Comparison of ENCODE assay signal across 33 cellular contexts in the genomic region with DNA sequence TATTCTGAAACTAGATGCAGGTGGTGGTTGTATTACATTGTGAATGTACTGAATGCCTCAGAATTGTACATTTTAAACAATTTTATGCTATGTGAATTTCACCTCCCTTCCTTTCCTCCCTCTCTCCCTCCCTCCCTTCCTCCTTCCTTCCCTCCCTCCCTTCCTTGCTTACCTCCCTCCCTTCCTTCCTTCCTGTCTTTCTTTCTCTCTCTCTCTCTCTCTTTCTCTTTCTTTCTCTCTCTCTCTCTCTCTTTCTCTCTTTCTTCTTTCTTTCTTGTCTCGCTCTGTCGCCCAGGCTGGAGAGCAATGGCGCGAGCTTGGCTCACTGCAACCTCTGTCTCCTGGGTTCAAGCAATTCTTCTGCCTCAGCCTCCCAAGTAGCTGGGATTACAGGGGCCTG. TPM values are rescaled to one million over a fixed set of nuclear protein-coding genes. Genes with fewer than 3 reads are reported as not detected.
DNase-seq lines count a peak whose midpoint lies in the region; ATAC-seq, FAIRE-seq and TF ChIP-seq lines count a peak whose summit lies in the region.
"Had no signal": no experiment of that assay in that cellular context is flagged by ENCODE, and none has a peak within 500 bp of the region (broad histone marks: within the 10 kb centered on the region; RNA-seq: fewer than 3 reads in every experiment).

No MANE protein-coding gene starts in this region.

- TF ChIP-seq POLR2A in K562 (conservative IDR thresholded peaks at IDR 0.05), result no peak

- H3K27ac ChIP-seq in K562 (ENCODE audit: extremely low read depth, low read depth, low read length), result no peak overlapping the region
- H3K27ac ChIP-seq: adrenal gland, body of pancreas, esophagus muscularis mucosa, psoas muscle, SJCRH30, tibial artery had no signal

- no peaks in the 10 kb centered on the region for H3K36me3 Mint-ChIP-seq in activated CD4-positive, alpha-beta T cell treated with anti-CD3 and anti-CD28 coated beads, Interleukin-2, amount 10 ng/mL, durations not matched to agents 24 days and 14 days (ENCODE audit: low read depth)
- H3K36me3 Mint-ChIP-seq in natural killer cell, result no peaks in the 10 kb centered on the region
- H3K36me3 Mint-ChIP-seq in natural killer cell treated with Interleukin-12 subunit alpha and Interleukin-12 subunit beta and Interleukin-15 and Interleukin-18, amount 100 ng/mL, for 72 hours, result no peaks in the 10 kb centered on the region
- H3K36me3 Mint-ChIP-seq in stimulated activated memory B cell treated with anti-CD40 and anti-IgM and Interleukin-4, amounts not matched to agents 10 μg/mL and 1 μg/mL and 100 μg/mL, for 72 hours, result no peaks in the 10 kb centered on the region

- CTCF ChIA-PET in K562 (lab: Yijun Ruan, JAX; ENCODE audit: low intra/inter-chr PET ratio), result no interaction called here

- no peak overlapping the region for H3K4me3 ChIP-seq in K562
- H3K4me3 ChIP-seq: adrenal gland, body of pancreas, esophagus muscularis mucosa, psoas muscle, SJCRH30, tibial artery had no signal

- H3K9me3 Mint-ChIP-seq in activated CD4-positive, alpha-beta T cell treated with anti-CD3 and anti-CD28 coated beads, Interleukin-2, amount 10 ng/mL, durations not matched to agents 24 days and 14 days, result no peaks in the 10 kb centered on the region
- no peaks in the 10 kb centered on the region for H3K9me3 Mint-ChIP-seq in natural killer cell
- H3K9me3 Mint-ChIP-seq in natural killer cell treated with Interleukin-12 subunit alpha and Interleukin-12 subunit beta and Interleukin-15 and Interleukin-18, amount 100 ng/mL, for 72 hours, result no peaks in the 10 kb centered on the region
- H3K9me3 Mint-ChIP-seq in stimulated activated memory B cell treated with anti-CD40 and anti-IgM and Interleukin-4, amounts not matched to agents 10 μg/mL and 1 μg/mL and 100 μg/mL, for 72 hours, result no peaks in the 10 kb centered on the region

- no peak for TF ChIP-seq EP300 in K562 (IDR thresholded peaks at IDR 0.05; ENCODE audit: low read length)

- no peak overlapping the region for H3K9ac ChIP-seq in K562 (ENCODE audit: insufficient read depth in 1 of 2, low read depth in 2 of 2, low read length in 2 of 2)

- no peak for TF ChIP-seq RAD21 in K562 (CRISPR knock-in tag; conservative IDR thresholded peaks at IDR 0.05 in 1 of 2, IDR thresholded peaks at IDR 0.05 in 1 of 2)

- in situ Hi-C loops in K562 (cut with MboI), result no loop called here

- no peak for FAIRE-seq in K562 (lab: Jason Lieb, UNC)
- FAIRE-seq: A204.1, endometrium, GM18507, islet of Langerhans had no signal

- H3K9me3 ChIP-seq in K562 (replicated peaks; ENCODE audit: control insufficient read depth, insufficient read depth, low read depth, low read length), result no peaks in the 10 kb centered on the region
- H3K9me3 ChIP-seq: adrenal gland, body of pancreas, esophagus muscularis mucosa, psoas muscle, SJCRH30, tibial artery had no signal

- H3K4me2 ChIP-seq in K562 (ENCODE audit: insufficient read depth, low read length), result no peak overlapping the region

- H4K20me1 ChIP-seq in K562 (replicated peaks; ENCODE audit: control insufficient read depth, insufficient read depth, low read length), result no peaks in the 10 kb centered on the region

- peak overlapping the region; percentile 9 for H3K4me3 Mint-ChIP-seq in activated CD4-positive, alpha-beta T cell treated with anti-CD3 and anti-CD28 coated beads, Interleukin-2, amount 10 ng/mL, durations not matched to agents 24 days and 14 days
- H3K4me3 Mint-ChIP-seq in natural killer cell, result no peak overlapping the region
- H3K4me3 Mint-ChIP-seq in natural killer cell treated with Interleukin-12 subunit alpha and Interleukin-12 subunit beta and Interleukin-15 and Interleukin-18, amount 100 ng/mL, for 72 hours, result no peak overlapping the region
- no peak overlapping the region for H3K4me3 Mint-ChIP-seq in stimulated activated memory B cell treated with anti-CD40 and anti-IgM and Interleukin-4, amounts not matched to agents 10 μg/mL and 1 μg/mL and 100 μg/mL, for 72 hours

- ATAC-seq in natural killer cell (no peak), K562 (no peak), omental fat pad (ENCODE audit: low FRiP score) (no peak)
- ATAC-seq in natural killer cell treated with Interleukin-12 subunit alpha and Interleukin-12 subunit beta and Interleukin-15 and Interleukin-18, amount 100 ng/mL, for 72 hours, result no peak
- no peak for ATAC-seq in stimulated activated memory B cell treated with anti-CD40 and anti-IgM and Interleukin-4, amounts not matched to agents 10 μg/mL and 1 μg/mL and 100 μg/mL, for 72 hours
- ATAC-seq: activated CD4-positive, CD25-positive, alpha-beta regulatory T cell treated with anti-CD3 and anti-CD28 coated beads, Interleukin-2, amount 50 U/mL, for 24 hours; body of pancreas; left lobe of liver; psoas muscle; sciatic nerve had no signal

- intact Hi-C loops in activated CD4-positive, alpha-beta T cell treated with anti-CD3 and anti-CD28 coated beads, Interleukin-2, amount 10 ng/mL, durations not matched to agents 24 days and 14 days (cut with micrococcal nuclease), result no loop called here
- intact Hi-C loops in natural killer cell (cut with micrococcal nuclease), result no loop called here
- intact Hi-C loops in K562 (cut with micrococcal nuclease), result no loop called here

- peaks cover 21% of the 10 kb centered on the region for H3K4me1 Mint-ChIP-seq in activated CD4-positive, alpha-beta T cell treated with anti-CD3 and anti-CD28 coated beads, Interleukin-2, amount 10 ng/mL, durations not matched to agents 24 days and 14 days
- peaks cover 15 to 19% of the 10 kb centered on the region in 2 donors for H3K4me1 Mint-ChIP-seq in natural killer cell
- H3K4me1 Mint-ChIP-seq in natural killer cell treated with Interleukin-12 subunit alpha and Interleukin-12 subunit beta and Interleukin-15 and Interleukin-18, amount 100 ng/mL, for 72 hours (ENCODE audit: low read depth in 2 of 2), result peaks cover 12 to 13% of the 10 kb centered on the region in 2 donors
- H3K4me1 Mint-ChIP-seq in stimulated activated memory B cell treated with anti-CD40 and anti-IgM and Interleukin-4, amounts not matched to agents 10 μg/mL and 1 μg/mL and 100 μg/mL, for 72 hours, result peaks cover 14% of the 10 kb centered on the region

- 33% methylated on average over 2 of the region's 4 CpGs for WGBS in K562 (ENCODE audit: insufficient coverage, low coverage, missing lambda C conversion rate)

- H3K79me2 ChIP-seq in K562 (ENCODE audit: control insufficient read depth, insufficient read depth, low read length), result no peaks in the 10 kb centered on the region

- no peaks in the 10 kb centered on the region for H3K27me3 Mint-ChIP-seq in activated CD4-positive, alpha-beta T cell treated with anti-CD3 and anti-CD28 coated beads, Interleukin-2, amount 10 ng/mL, durations not matched to agents 24 days and 14 days
- H3K27me3 Mint-ChIP-seq in natural killer cell (ENCODE audit: low read depth in 2 of 2), result no peaks in the 10 kb centered on the region
- no peaks in the 10 kb centered on the region for H3K27me3 Mint-ChIP-seq in natural killer cell treated with Interleukin-12 subunit alpha and Interleukin-12 subunit beta and Interleukin-15 and Interleukin-18, amount 100 ng/mL, for 72 hours
- no peaks in the 10 kb centered on the region for H3K27me3 Mint-ChIP-seq in stimulated activated memory B cell treated with anti-CD40 and anti-IgM and Interleukin-4, amounts not matched to agents 10 μg/mL and 1 μg/mL and 100 μg/mL, for 72 hours

- no peaks in the 10 kb centered on the region for H3K9me1 ChIP-seq in K562 (ENCODE audit: control insufficient read depth, insufficient read depth, low read length)

- POLR2A ChIA-PET in K562 (lab: Yijun Ruan, JAX), result interaction anchor here (0.9 to 1.2 kb wide), 2 partner anchors 11 to 83 kb away, joined by 3 to 4 read pairs; no protein-coding TSS in a partner anchor

- TF ChIP-seq CTCF in natural killer cell (IDR thresholded peaks at IDR 0.05), result no peak
- TF ChIP-seq CTCF in K562 (IDR thresholded peaks at IDR 0.05 in 2 of 3, conservative IDR thresholded peaks at IDR 0.05 in 1 of 3; ENCODE audit: insufficient read depth in 2 of 3, low read depth in 1 of 3, low read length in 3 of 3), result no peak
- TF ChIP-seq CTCF in omental fat pad (IDR thresholded peaks at IDR 0.05), result no peak

- 0 out of 2 replicates have a peak overlapping the region, but pooled peaks have one; percentile 24 for H2AFZ ChIP-seq in K562 (ENCODE audit: low read depth, low read length)

- no peak for DNase-seq in activated CD4-positive, alpha-beta T cell treated with anti-CD3 and anti-CD28 coated beads, Interleukin-2, amount 10 ng/mL, durations not matched to agents 24 days and 14 days
- DNase-seq in activated CD4-positive, alpha-beta T cell treated with anti-CD3 and anti-CD28 coated beads for 4 hours, result no peak
- DNase-seq in natural killer cell (no peak), K562 (ENCODE audit: extremely low read depth in 1 of 4, low spot score in 3 of 4) (no peak), NCI-H2171 treated with DMSO at 0.1 percent for 48 hours (lab: John Stamatoyannopoulos, UW) (no peak), omental fat pad (ENCODE audit: low spot score) (no peak)
- no peak for DNase-seq in natural killer cell treated with Interleukin-12 subunit alpha and Interleukin-12 subunit beta and Interleukin-15 and Interleukin-18, amount 100 ng/mL, for 72 hours (ENCODE audit: low spot score)
- DNase-seq: activated effector memory CD4-positive, alpha-beta T cell treated with Interleukin-2 at 50 U/mL for 16 hours; adrenal gland; body of pancreas; cerebellar nuclear complex; DMS153; foreskin fibroblast; GOT3; head of caudate nucleus; mesenchymal stem cell; MV-4-11; NCI-H1436 treated with DMSO at 0.1 percent for 48 hours; NCI-H345; nucleus accumbens; psoas muscle; SJCRH30; stimulated activated CD4-positive, alpha-beta T cell treated with anti-CD3 and anti-CD28 coated beads, Interleukin-2, amount 100 ng/mL, for 48 hours; tibial artery had no signal

- no TSS peak for BruUV-seq in K562 (replicated peaks; lab: Mats Ljungman, UMichigan)

- peak overlapping the region; percentile 57 for H3K27ac Mint-ChIP-seq in activated CD4-positive, alpha-beta T cell treated with anti-CD3 and anti-CD28 coated beads, Interleukin-2, amount 10 ng/mL, durations not matched to agents 24 days and 14 days
- H3K27ac Mint-ChIP-seq in natural killer cell, result peak overlapping the region; percentile 4 to 5
- H3K27ac Mint-ChIP-seq in natural killer cell treated with Interleukin-12 subunit alpha and Interleukin-12 subunit beta and Interleukin-15 and Interleukin-18, amount 100 ng/mL, for 72 hours, result peak overlapping the region in 1 of 2 donors; percentile 86
- peak overlapping the region; percentile 82 for H3K27ac Mint-ChIP-seq in stimulated activated memory B cell treated with anti-CD40 and anti-IgM and Interleukin-4, amounts not matched to agents 10 μg/mL and 1 μg/mL and 100 μg/mL, for 72 hours

- no peaks in the 10 kb centered on the region for H3K27me3 ChIP-seq in K562 (ENCODE audit: control insufficient read depth in 2 of 2, insufficient read depth in 2 of 2, low read length in 2 of 2)
- H3K27me3 ChIP-seq: adrenal gland, body of pancreas, esophagus muscularis mucosa, SJCRH30, tibial artery had no signal

- peaks cover 4 to 6% of the 10 kb centered on the region in 2 experiments; a peak in 3 of 5 replicates for H3K4me1 ChIP-seq in K562 (replicated peaks in 1 of 2; ENCODE audit: control insufficient read depth in 2 of 2, insufficient read depth in 2 of 2, low read length in 2 of 2)
- H3K4me1 ChIP-seq: adrenal gland, esophagus muscularis mucosa, psoas muscle, tibial artery had no signal

- H3K36me3 ChIP-seq in K562 (ENCODE audit: control insufficient read depth, insufficient read depth, low read length), result no peaks in the 10 kb centered on the region
- H3K36me3 ChIP-seq: adrenal gland, esophagus muscularis mucosa, SJCRH30, tibial artery had no signal

RNA-seq across cellular contexts. Expression of gene IER2, which starts 37.2 kb away (rescaled TPM):
- total RNA-seq in activated CD4-positive, alpha-beta T cell treated with anti-CD3 and anti-CD28 coated beads, Interleukin-2, amount 10 ng/mL, durations not matched to agents 24 days and 14 days, result 161 TPM in 2 replicates
- total RNA-seq in natural killer cell (1,000 to 10,000 TPM in 1 of 3 donors, 100 to 1,000 TPM in 2; 668 to 1,112 (median 949) TPM), K562 (2014; rRNA removed) (84.5 and 134 TPM in 2 replicates), K562 (2014; rRNA removed; fragmentation: Illumina TruSeq; extraction: Trizol) (23.6 and 24.4 TPM in 2 replicates), K562 (2015; rRNA removed; fragmentation: Illumina TruSeq; extraction: Trizol) (14.8 and 17.4 TPM in 2 replicates), K562 (2021) (205 and 214 TPM in 2 replicates), omental fat pad (100 to 1,000 TPM; 110 to 253 (median 210) TPM)
- 100 to 1,000 TPM; 106 to 117 TPM for total RNA-seq in natural killer cell treated with Interleukin-12 subunit alpha and Interleukin-12 subunit beta and Interleukin-15 and Interleukin-18, amount 100 ng/mL, for 72 hours
- 67.1 and 140 TPM in 2 replicates for total RNA-seq in K562 (2011; cell fraction: chromatin; rRNA removed; ENCODE audit: low replicate concordance)
- total RNA-seq in K562 (2011; cell fraction: nucleolus; rRNA removed), result 139 and 159 TPM in 2 replicates
- 90.2 and 96.9 TPM in 2 replicates for total RNA-seq in K562 (2011; cell fraction: nucleoplasm; rRNA removed)
- polyA plus RNA-seq in K562 (2011; rRNA removed) (23.7 and 32.9 TPM in 2 replicates), K562 (2014; fragmentation: Illumina TruSeq; extraction: Trizol) (35.5 and 67.9 TPM in 2 replicates), K562 (2014; fragmentation: Nextera tagmentation; extraction: Ambion mirVana) (1 to 10 TPM; 4.5 to 5.1 TPM), K562 (2014; rRNA removed) (127 and 140 TPM in 2 replicates)
- 37.6 and 91.2 TPM in 2 replicates for polyA plus RNA-seq in K562 (2011; cell fraction: cytosol; rRNA removed)
- polyA plus RNA-seq in K562 (2011; cell fraction: nucleus; rRNA removed), result 112 and 193 TPM in 2 replicates
- polyA plus RNA-seq in K562 (2012), result 158 and 169 TPM in 2 replicates
- polyA minus RNA-seq in K562 (2011; rRNA and poly(A)+ RNA removed), result 8.8 and 9.1 TPM in 2 replicates
- polyA minus RNA-seq in K562 (2011; cell fraction: cytosol; rRNA and poly(A)+ RNA removed), result 38.4 and 48.8 TPM in 2 replicates
- polyA minus RNA-seq in K562 (2011; cell fraction: nucleus; rRNA and poly(A)+ RNA removed), result 39.2 and 41.5 TPM in 2 replicates

RNA-seq across cellular contexts. Expression of gene STX10, which starts 37.2 kb away (rescaled TPM):
- 66.2 and 73.5 TPM in 2 replicates for total RNA-seq in activated CD4-positive, alpha-beta T cell treated with anti-CD3 and anti-CD28 coated beads, Interleukin-2, amount 10 ng/mL, durations not matched to agents 24 days and 14 days
- total RNA-seq in natural killer cell (10 to 100 TPM; 39.2 to 46.9 (median 42.0) TPM), K562 (2014; rRNA removed) (57.8 and 59.2 TPM in 2 replicates), K562 (2014; rRNA removed; fragmentation: Illumina TruSeq; extraction: Trizol) (12.6 and 19.0 TPM in 2 replicates), K562 (2015; rRNA removed; fragmentation: Illumina TruSeq; extraction: Trizol) (31.0 and 33.9 TPM in 2 replicates), K562 (2021) (39.6 and 41.6 TPM in 2 replicates), omental fat pad (10 to 100 TPM; 41.0 to 97.6 (median 53.9) TPM)
- total RNA-seq in natural killer cell treated with Interleukin-12 subunit alpha and Interleukin-12 subunit beta and Interleukin-15 and Interleukin-18, amount 100 ng/mL, for 72 hours, result 10 to 100 TPM; 48.1 to 62.5 TPM
- 25.6 and 67.7 TPM in 2 replicates for total RNA-seq in K562 (2011; cell fraction: chromatin; rRNA removed; ENCODE audit: low replicate concordance)
- 56.9 and 60.3 TPM in 2 replicates for total RNA-seq in K562 (2011; cell fraction: nucleolus; rRNA removed)
- 42.4 and 42.7 TPM in 2 replicates for total RNA-seq in K562 (2011; cell fraction: nucleoplasm; rRNA removed)
- polyA plus RNA-seq in K562 (2011; rRNA removed) (46.6 and 77.4 TPM in 2 replicates), K562 (2014; fragmentation: Illumina TruSeq; extraction: Trizol) (30.3 and 35.2 TPM in 2 replicates), K562 (2014; fragmentation: Nextera tagmentation; extraction: Ambion mirVana) (1 to 10 TPM in 1 of 2 experiments, under 1 TPM in 1; 0.51 to 1.7 TPM), K562 (2014; rRNA removed) (66.3 and 78.0 TPM in 2 replicates)
- polyA plus RNA-seq in K562 (2011; cell fraction: cytosol; rRNA removed), result 62.2 and 72.6 TPM in 2 replicates
- 159 and 172 TPM in 2 replicates for polyA plus RNA-seq in K562 (2011; cell fraction: nucleus; rRNA removed)
- polyA plus RNA-seq in K562 (2012), result 46.6 and 75.7 TPM in 2 replicates
- polyA minus RNA-seq in K562 (2011; rRNA and poly(A)+ RNA removed), result 12.8 and 14.0 TPM in 2 replicates
- polyA minus RNA-seq in K562 (2011; cell fraction: cytosol; rRNA and poly(A)+ RNA removed), result 14.0 and 15.9 TPM in 2 replicates
- polyA minus RNA-seq in K562 (2011; cell fraction: nucleus; rRNA and poly(A)+ RNA removed), result 10.5 and 19.3 TPM in 2 replicates
